8 cellular contexts compared by ENCODE assay signal in genomic region chr14:74955229-74955999, GRCh38. TPM values are rescaled to one million over a fixed set of nuclear protein-coding genes. Genes with fewer than 3 reads are reported as not detected.
DNase-seq lines count a peak whose midpoint lies in the region; ATAC-seq and TF ChIP-seq lines count a peak whose summit lies in the region.

TSS of gene PGF (minus strand) at chr14:74955597. CDS start at chr14:74955242, 355 bp downstream.

- in situ Hi-C loops in brain microvascular endothelial cell (cut with HindIII; ENCODE audit: low pct_ligation_motif_present, low sequenced_read_pairs), result no loop called here

- no peaks in the 10 kb centered on the region for H3K4me1 Mint-ChIP-seq in CD4-positive, CD25-positive, alpha-beta regulatory T cell

- peaks cover 27% of the 10 kb centered on the region for H3K27me3 Mint-ChIP-seq in CD4-positive, CD25-positive, alpha-beta regulatory T cell

- H3K27ac Mint-ChIP-seq in CD4-positive, CD25-positive, alpha-beta regulatory T cell, result no peak within 1 kb of the TSS

- RAD21 ChIA-PET in HCT116 (lab: Charles Lee; ENCODE audit: low non-redundant PET in 1 of 2, low total read pairs in 2 of 2, uncharacterized antibody in 2 of 2, unreplicated experiment in 2 of 2), result no interaction called here

- H3K4me3 ChIP-seq in CD4-positive, CD25-positive, alpha-beta regulatory T cell (ENCODE audit: low read depth, low read length), result no peak within 1 kb of the TSS
- H3K4me3 ChIP-seq in HCT116 (replicated peaks in 1 of 2; ENCODE audit: low read depth in 1 of 2, low read length in 2 of 2) (peak within 1 kb of the TSS; percentile 58 to 78), RWPE2 (ENCODE audit: severe bottlenecking) (peak within 1 kb of the TSS; percentile 51), brain microvascular endothelial cell (ENCODE audit: low read depth, low read length) (peak within 1 kb of the TSS; percentile 48), iPS-18a (ENCODE audit: low read length) (peak within 1 kb of the TSS; percentile 50), skeletal muscle cell (ENCODE audit: low read depth, low read length) (peak within 1 kb of the TSS; percentile 71)

- H3K27me3 ChIP-seq in CD4-positive, CD25-positive, alpha-beta regulatory T cell (ENCODE audit: control insufficient read depth, insufficient read depth, low read length), result no peaks in the 10 kb centered on the region
- H3K27me3 ChIP-seq in HCT116 (ENCODE audit: insufficient read depth, low read length) (no peaks in the 10 kb centered on the region), RWPE2 (ENCODE audit: insufficient read depth, poor library complexity, severe bottlenecking) (no peaks in the 10 kb centered on the region), brain microvascular endothelial cell (replicated peaks) (no peaks in the 10 kb centered on the region), iPS-18a (ENCODE audit: control insufficient read depth, insufficient read depth, low read length) (peaks cover 22% of the 10 kb centered on the region)

- CTCF ChIA-PET in HCT116 (lab: Charles Lee), result interaction anchor here (2.9 kb wide), 1 partner anchor 10 kb away, joined by 16 read pairs; no protein-coding TSS in a partner anchor

- H4K20me1 ChIP-seq in HCT116 (ENCODE audit: insufficient read depth), result no peaks in the 10 kb centered on the region

- no peaks in the 10 kb centered on the region for H3K79me2 ChIP-seq in HCT116 (ENCODE audit: insufficient read depth, low read length)

- TF ChIP-seq RAD21 in HCT116 (IDR thresholded peaks at IDR 0.05; ENCODE audit: low read depth), result no peak

- peaks cover 11% of the 10 kb centered on the region for H3K4me1 ChIP-seq in CD4-positive, CD25-positive, alpha-beta regulatory T cell (ENCODE audit: control insufficient read depth, insufficient read depth, low read length, poor library complexity, severe bottlenecking)
- peaks cover 4 to 25% of the 10 kb centered on the region in 2 experiments; a peak in 3 of 4 replicates for H3K4me1 ChIP-seq in HCT116 (ENCODE audit: control insufficient read depth in 1 of 2, insufficient read depth in 2 of 2, low read length in 2 of 2)
- peaks cover 26% of the 10 kb centered on the region for H3K4me1 ChIP-seq in RWPE2 (ENCODE audit: insufficient read depth, poor library complexity, severe bottlenecking)
- peaks cover 2% of the 10 kb centered on the region for H3K4me1 ChIP-seq in iPS-18a (ENCODE audit: control insufficient read depth, low read depth, low read length)

- intact Hi-C loops in HCT116 (cut with micrococcal nuclease), result no loop called here

- H3K9ac ChIP-seq in HCT116 (ENCODE audit: low read length) (peak within 1 kb of the TSS; percentile 70), iPS-18a (ENCODE audit: low read length) (no peak within 1 kb of the TSS)

- H3K36me3 ChIP-seq in CD4-positive, CD25-positive, alpha-beta regulatory T cell (ENCODE audit: control insufficient read depth, insufficient read depth, low read length), result no peaks in the 10 kb centered on the region
- no peaks in the 10 kb centered on the region for H3K36me3 ChIP-seq in HCT116 (ENCODE audit: control insufficient read depth in 1 of 2, insufficient read depth in 2 of 2, low read length in 2 of 2)
- H3K36me3 ChIP-seq in RWPE2 (ENCODE audit: low read depth), result peaks cover 28% of the 10 kb centered on the region
- H3K36me3 ChIP-seq in brain microvascular endothelial cell (replicated peaks), result no peaks in the 10 kb centered on the region
- H3K36me3 ChIP-seq in iPS-18a (ENCODE audit: control insufficient read depth, low read depth, low read length), result no peaks in the 10 kb centered on the region

- no peaks in the 10 kb centered on the region for H3K9me2 ChIP-seq in HCT116 (ENCODE audit: insufficient read depth)

- no peaks in the 10 kb centered on the region for H3K36me3 Mint-ChIP-seq in CD4-positive, CD25-positive, alpha-beta regulatory T cell

- H3K9me3 ChIP-seq in CD4-positive, CD25-positive, alpha-beta regulatory T cell (ENCODE audit: control insufficient read depth in 2 of 2, low read length in 2 of 2), result no peaks in the 10 kb centered on the region
- no peaks in the 10 kb centered on the region for H3K9me3 ChIP-seq in HCT116 (ENCODE audit: control insufficient read depth in 1 of 2, insufficient read depth in 1 of 2, low read depth in 1 of 2, low read length in 2 of 2)
- no peaks in the 10 kb centered on the region for H3K9me3 ChIP-seq in RWPE2 (ENCODE audit: severe bottlenecking)
- H3K9me3 ChIP-seq in iPS-18a (ENCODE audit: control insufficient read depth, low read depth, low read length), result no peaks in the 10 kb centered on the region

- no TSS peak for BruUV-seq in HCT116 (replicated peaks; lab: Mats Ljungman, UMichigan)

- ATAC-seq in CD4-positive, CD25-positive, alpha-beta regulatory T cell (ENCODE audit: low read depth in 2 of 2), result peak in 1 of 2 donors; percentile 22
- peak; percentile 93 for ATAC-seq in HCT116
- ATAC-seq in RWPE2 (ENCODE audit: low read depth), result peak; percentile 62
- no peak for ATAC-seq in GM21825 (IDR thresholded peaks at IDR 0.05; ENCODE audit: unreplicated experiment)

- H3K9me3 Mint-ChIP-seq in CD4-positive, CD25-positive, alpha-beta regulatory T cell, result no peaks in the 10 kb centered on the region

- DNase-seq in CD4-positive, CD25-positive, alpha-beta regulatory T cell, result peak in 1 of 3 donors; percentile 27
- DNase-seq in HCT116 (ENCODE audit: low read depth, low spot score) (peak; percentile 7), RWPE2 (ENCODE audit: low spot score) (peak; percentile 84), brain microvascular endothelial cell (no peak), skeletal muscle cell (ENCODE audit: low read depth) (no peak), globus pallidus (ENCODE audit: low spot score) (no peak)

- POLR2A ChIA-PET in HCT116 (lab: Charles Lee), result interaction anchor here (0.7 to 1.8 kb wide), 9 partner anchors 9 to 339 kb away, joined by 3 to 8 read pairs (median 4); partner anchors contain the start of genes EIF2B2 and RPS6KL1

- TF ChIP-seq POLR2A in HCT116 (IDR thresholded peaks at IDR 0.05; ENCODE audit: borderline replicate concordance, extremely low read depth, insufficient read depth, insufficient read length), result peak; percentile 56

- H3K27ac ChIP-seq in CD4-positive, CD25-positive, alpha-beta regulatory T cell (ENCODE audit: insufficient read depth, low read length, poor library complexity, severe bottlenecking), result no peak within 1 kb of the TSS
- H3K27ac ChIP-seq in HCT116 (ENCODE audit: low read depth, low read length) (peak within 1 kb of the TSS; percentile 51; the same call in 1 of the 2 replicates), RWPE2 (ENCODE audit: poor library complexity, severe bottlenecking) (peak within 1 kb of the TSS; percentile 23), brain microvascular endothelial cell (no peak within 1 kb of the TSS), iPS-18a (ENCODE audit: low read length) (no peak within 1 kb of the TSS)

- peak within 1 kb of the TSS in 3 of 4 donors; percentile 41 to 77 (median 62) for H3K4me3 Mint-ChIP-seq in CD4-positive, CD25-positive, alpha-beta regulatory T cell

- H3K4me2 ChIP-seq in HCT116 (ENCODE audit: low read length), result peak within 1 kb of the TSS; percentile 99

- TF ChIP-seq CTCF in HCT116 (IDR thresholded peaks at IDR 0.05 in 2 of 3, conservative IDR thresholded peaks at IDR 0.05 in 1 of 3; ENCODE audit: borderline replicate concordance in 1 of 3, insufficient read depth in 1 of 3, low read depth in 2 of 3, low read length in 2 of 3) (no peak), RWPE2 (IDR thresholded peaks at IDR 0.05; ENCODE audit: poor library complexity, severe bottlenecking) (no peak), brain microvascular endothelial cell (IDR thresholded peaks at IDR 0.05; ENCODE audit: low read depth, low read length, missing control alignments) (peak; percentile 12)

- H2AFZ ChIP-seq in HCT116 (ENCODE audit: low read depth, low read length, poor library complexity, severe bottlenecking), result peak within 1 kb of the TSS; percentile 48

TF ChIP-seq in HCT116, 20 proteins besides CTCF, POLR2A, EP300 and RAD21 (continues in another document):
- TF ChIP-seq ELF1 (IDR thresholded peaks at IDR 0.05; ENCODE audit: borderline replicate concordance, low read depth), result no peak
- TF ChIP-seq SP1 (IDR thresholded peaks at IDR 0.05; ENCODE audit: low read depth), result no peak
- peak; percentile 41 for TF ChIP-seq ZBTB33 (IDR thresholded peaks at IDR 0.05; ENCODE audit: extremely low read depth, insufficient replicate concordance, low read length)
- peak; percentile 84 for TF ChIP-seq POLR2AphosphoS5 (IDR thresholded peaks at IDR 0.05; ENCODE audit: low read depth, low read length)
- no peak for TF ChIP-seq CBX3 (IDR thresholded peaks at IDR 0.05; ENCODE audit: low read depth)

RNA-seq across cellular contexts. Expression of gene PGF, which starts in this region (rescaled TPM):
- total RNA-seq in CD4-positive, CD25-positive, alpha-beta regulatory T cell, result not detected
- under 1 TPM in 1 of 4 donors, not detected in 3; 0.44 TPM for polyA plus RNA-seq in CD4-positive, CD25-positive, alpha-beta regulatory T cell
- 6.4 TPM for total RNA-seq in HCT116 (2021; ENCODE audit: unreplicated experiment)
- polyA plus RNA-seq in HCT116 (2012), result 3.2 and 4.3 TPM in 2 replicates

Comparison
In these comparisons a context has a peak if more than half of its experiments do, and no peak if none do; other contexts are left out.
1. DNase-seq: peak in HCT116 (single experiment) and RWPE2 (single experiment); none in brain microvascular endothelial cell (single experiment), skeletal muscle cell (single experiment) and globus pallidus (single experiment).
2. H3K27ac ChIP-seq: peak in HCT116 (single experiment) and RWPE2 (single experiment); none in CD4-positive, CD25-positive, alpha-beta regulatory T cell (single experiment), brain microvascular endothelial cell (single experiment) and iPS-18a (single experiment).